Comparison of ENCODE assay signal across 10 cellular contexts in the genomic region with DNA sequence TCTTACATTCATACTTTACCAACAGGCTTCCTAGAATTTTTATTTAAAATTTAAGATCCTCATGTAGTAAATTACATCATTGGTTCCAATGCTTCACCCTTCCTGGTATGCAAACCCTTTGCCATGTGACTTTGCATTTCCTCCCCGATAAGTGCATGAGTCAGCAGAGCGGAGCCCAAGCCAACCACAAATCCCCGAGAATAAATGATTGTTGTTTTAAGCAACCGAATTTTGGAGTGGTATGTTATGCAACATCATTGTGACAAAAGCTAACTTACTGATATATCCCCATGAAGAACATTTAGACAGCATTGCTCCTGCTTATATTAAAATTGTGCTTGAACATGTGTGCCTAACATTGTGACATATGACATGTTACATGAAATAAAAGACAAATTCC.
DNase-seq lines count a peak whose midpoint lies in the region; ATAC-seq and TF ChIP-seq lines count a peak whose summit lies in the region.
"Had no signal": no experiment of that assay in that cellular context is flagged by ENCODE, and none has a peak within 500 bp of the region (broad histone marks: within the 10 kb centered on the region; RNA-seq: fewer than 3 reads in every experiment).

No MANE protein-coding gene starts in this region.

- intact Hi-C loops in activated CD4-positive, alpha-beta T cell treated with anti-CD3 and anti-CD28 coated beads, Interleukin-2, amount 10 ng/mL, durations not matched to agents 24 days and 14 days (cut with micrococcal nuclease): no loop called here

- peaks cover 11% of the 10 kb centered on the region for H3K4me1 Mint-ChIP-seq in mesothelial cell of epicardium
- no peaks in the 10 kb centered on the region for H3K4me1 Mint-ChIP-seq in activated CD4-positive, alpha-beta T cell treated with anti-CD3 and anti-CD28 coated beads, Interleukin-2, amount 10 ng/mL, durations not matched to agents 24 days and 14 days

- no peak overlapping the region for H3K4me3 ChIP-seq in cardiac fibroblast (replicated peaks in 1 of 2; ENCODE audit: low read depth in 2 of 2, low read length in 2 of 2)

- DNase-seq in Daoy (ENCODE audit: low read depth) (peak; percentile 79), MV-4-11 (lab: John Stamatoyannopoulos, UW) (peak; percentile 92), cardiac fibroblast (ENCODE audit: low read depth in 2 of 2) (peak; percentile 91 to 92), mesothelial cell of epicardium (ENCODE audit: low spot score in 2 of 2, unreplicated experiment in 2 of 2) (no peak)
- no peak for DNase-seq in stimulated activated CD4-positive, alpha-beta T cell treated with anti-CD3 and anti-CD28 coated beads, Interleukin-4, amount 100 ng/mL, for 1 hour
- no peak for DNase-seq in NK-92 treated with Interleukin-12 subunit alpha and Interleukin-12 subunit beta, amount 100 ng/mL, for 24 hours (lab: John Stamatoyannopoulos, UW)
- no peak for DNase-seq in activated CD4-positive, alpha-beta T cell treated with anti-CD3 and anti-CD28 coated beads, Interleukin-2, amount 10 ng/mL, durations not matched to agents 24 days and 14 days
- DNase-seq: activated T-cell treated with anti-CD3 and anti-CD28 coated beads, Interleukin-2, amount 50 U/mL, for 1 hour; NCI-H524 treated with DMSO at 0.1 percent for 48 hours had no signal

- H3K4me3 Mint-ChIP-seq in mesothelial cell of epicardium: no peak overlapping the region
- H3K4me3 Mint-ChIP-seq in activated CD4-positive, alpha-beta T cell treated with anti-CD3 and anti-CD28 coated beads, Interleukin-2, amount 10 ng/mL, durations not matched to agents 24 days and 14 days: no peak overlapping the region

- ATAC-seq in HG03045 (IDR thresholded peaks at IDR 0.05; ENCODE audit: unreplicated experiment): no peak

- H3K9me3 Mint-ChIP-seq in mesothelial cell of epicardium: peaks cover 44% of the 10 kb centered on the region
- H3K9me3 Mint-ChIP-seq in activated CD4-positive, alpha-beta T cell treated with anti-CD3 and anti-CD28 coated beads, Interleukin-2, amount 10 ng/mL, durations not matched to agents 24 days and 14 days: no peaks in the 10 kb centered on the region

- TF ChIP-seq CTCF in cardiac fibroblast (IDR thresholded peaks at IDR 0.05; ENCODE audit: low read depth, low read length) (no peak), mesothelial cell of epicardium (IDR thresholded peaks at IDR 0.05; ENCODE audit: unreplicated experiment) (no peak)

- no peaks in the 10 kb centered on the region for H3K36me3 Mint-ChIP-seq in mesothelial cell of epicardium
- H3K36me3 Mint-ChIP-seq in activated CD4-positive, alpha-beta T cell treated with anti-CD3 and anti-CD28 coated beads, Interleukin-2, amount 10 ng/mL, durations not matched to agents 24 days and 14 days (ENCODE audit: low read depth): no peaks in the 10 kb centered on the region

- no peaks in the 10 kb centered on the region for H3K27me3 Mint-ChIP-seq in mesothelial cell of epicardium (ENCODE audit: low read depth)
- no peaks in the 10 kb centered on the region for H3K27me3 Mint-ChIP-seq in activated CD4-positive, alpha-beta T cell treated with anti-CD3 and anti-CD28 coated beads, Interleukin-2, amount 10 ng/mL, durations not matched to agents 24 days and 14 days

- H3K27ac Mint-ChIP-seq in mesothelial cell of epicardium: peak overlapping the region; percentile 28
- H3K27ac Mint-ChIP-seq in activated CD4-positive, alpha-beta T cell treated with anti-CD3 and anti-CD28 coated beads, Interleukin-2, amount 10 ng/mL, durations not matched to agents 24 days and 14 days: no peak overlapping the region

Comparison
In these comparisons a context has a peak if more than half of its experiments do, and no peak if none do; other contexts are left out.
1. DNase-seq: peak in Daoy (single experiment), MV-4-11 (single experiment) and cardiac fibroblast (2 of 2); none in mesothelial cell of epicardium (0 of 2), stimulated activated CD4-positive, alpha-beta T cell treated with anti-CD3 and anti-CD28 coated beads, Interleukin-4, amount 100 ng/mL, for 1 hour (single experiment), NK-92 treated with Interleukin-12 subunit alpha and Interleukin-12 subunit beta, amount 100 ng/mL, for 24 hours (single experiment) and activated CD4-positive, alpha-beta T cell treated with anti-CD3 and anti-CD28 coated beads, Interleukin-2, amount 10 ng/mL, durations not matched to agents 24 days and 14 days (single experiment).